In the genomic region with DNA sequence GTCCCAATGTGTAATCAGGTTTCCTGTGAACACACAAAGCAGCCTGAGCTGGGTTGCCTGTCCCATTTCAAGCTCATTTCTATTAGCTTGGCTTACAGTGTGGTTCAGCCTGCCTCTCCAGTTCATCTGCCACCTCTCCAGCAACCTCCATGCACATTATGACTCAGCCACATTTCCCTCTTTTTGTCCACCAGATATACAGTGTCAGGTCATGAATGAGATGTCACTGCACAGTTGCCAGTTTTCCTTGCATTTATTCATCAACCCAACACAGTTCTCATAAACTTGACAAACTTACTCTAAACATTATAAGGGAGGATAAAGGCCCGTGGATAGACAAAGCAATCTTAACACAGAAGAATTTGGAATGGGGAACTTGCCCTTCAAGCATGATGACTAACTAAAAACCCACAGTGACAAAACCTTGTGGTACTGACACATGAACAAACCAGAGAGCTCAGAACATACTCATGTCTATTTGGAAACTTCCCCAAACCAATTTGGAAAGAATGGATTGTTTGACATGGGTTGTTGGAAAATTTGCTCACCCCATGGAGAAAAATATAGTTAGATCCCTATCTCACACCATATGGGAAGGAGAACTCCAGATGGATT, we compare ENCODE assay signal across 8 cellular contexts. TPM values are rescaled to one million over a fixed set of nuclear protein-coding genes. Genes with fewer than 3 reads are reported as not detected.
DNase-seq lines count a peak whose midpoint lies in the region; ATAC-seq and TF ChIP-seq lines count a peak whose summit lies in the region.

No MANE protein-coding gene starts in this region.

- no peak for DNase-seq in activated CD4-positive, CD25-positive, alpha-beta regulatory T cell treated with anti-CD3 and anti-CD28 coated beads, Interleukin-2, amount 50 U/mL, for 72 hours
- DNase-seq in NOMO-1 treated with dmso at 0.1 percent for 144 hours (lab: John Stamatoyannopoulos, UW; ENCODE audit: unreplicated experiment) (peak; percentile 74), colonic mucosa (no peak), smooth muscle cell (lab: John Stamatoyannopoulos, UW; ENCODE audit: unreplicated experiment) (no peak), BE2C (no peak)
- DNase-seq in stimulated activated naive CD4-positive, alpha-beta T cell (lab: John Stamatoyannopoulos, UW), result no peak

- H3K27me3 ChIP-seq in colonic mucosa (no peaks in the 10 kb centered on the region), smooth muscle cell (ENCODE audit: low read depth) (no peaks in the 10 kb centered on the region), BE2C (peaks cover 17% of the 10 kb centered on the region)

- no peak overlapping the region for H3K9ac ChIP-seq in colonic mucosa (ENCODE audit: low read depth in 2 of 2, low read length in 2 of 2)
- H3K9ac ChIP-seq in smooth muscle cell (ENCODE audit: low read depth), result peak overlapping the region; percentile 1

- intact Hi-C loops in colonic mucosa (cut with DNase I), result loop anchor here (2.0 to 5.0 kb wide), 2 partner anchors 46 to 59 kb away; no protein-coding TSS in a partner anchor

- H3K36me3 ChIP-seq in colonic mucosa (no peaks in the 10 kb centered on the region), smooth muscle cell (ENCODE audit: low read depth) (no peaks in the 10 kb centered on the region), BE2C (no peaks in the 10 kb centered on the region)

- no peak overlapping the region for H2AFZ ChIP-seq in smooth muscle cell (ENCODE audit: low read depth)

- H3K4me1 ChIP-seq in colonic mucosa (no peaks in the 10 kb centered on the region), smooth muscle cell (ENCODE audit: low read depth) (no peaks in the 10 kb centered on the region), BE2C (0 out of 2 replicates have a peak, but pooled peaks cover 3% of the 10 kb centered on the region)

- WGBS in smooth muscle cell (ENCODE audit: low lambda C conversion rate), result 38% methylated on average over 1 of the region's 1 CpG

- no peaks in the 10 kb centered on the region for H4K20me1 ChIP-seq in smooth muscle cell (ENCODE audit: low read depth)

- ATAC-seq in activated CD4-positive, CD25-positive, alpha-beta regulatory T cell treated with anti-CD3 and anti-CD28 coated beads, Interleukin-2, amount 50 U/mL, for 24 hours, result peak; percentile 50 to 64
- ATAC-seq in HG03457 (IDR thresholded peaks at IDR 0.05; ENCODE audit: unreplicated experiment), result no peak

- H3K4me2 ChIP-seq in smooth muscle cell, result peak overlapping the region; percentile 87

- no peaks in the 10 kb centered on the region for H3K9me3 ChIP-seq in colonic mucosa
- no peaks in the 10 kb centered on the region for H3K9me3 ChIP-seq in smooth muscle cell (replicated peaks; ENCODE audit: low read depth)
- no peaks in the 10 kb centered on the region for H3K9me3 ChIP-seq in BE2C

- peaks cover 13% of the 10 kb centered on the region for H3F3A ChIP-seq in smooth muscle cell (ENCODE audit: low read depth)

- H3K4me3 ChIP-seq in colonic mucosa (no peak overlapping the region), smooth muscle cell (no peak overlapping the region), BE2C (ENCODE audit: low read depth, low read length) (no peak overlapping the region)

- H3K27ac ChIP-seq in colonic mucosa, result peak overlapping the region; percentile 21
- H3K27ac ChIP-seq in smooth muscle cell (ENCODE audit: low read depth), result peak overlapping the region; percentile 71

- no peaks in the 10 kb centered on the region for H3K79me2 ChIP-seq in smooth muscle cell (ENCODE audit: low read depth)

- no peak for TF ChIP-seq CTCF in colonic mucosa (IDR thresholded peaks at IDR 0.05)
- no peak for TF ChIP-seq CTCF in smooth muscle cell (IDR thresholded peaks at IDR 0.05; ENCODE audit: borderline replicate concordance, insufficient read depth, poor library complexity, severe bottlenecking)
- no peak for TF ChIP-seq CTCF in BE2C (IDR thresholded peaks at IDR 0.05; ENCODE audit: low read depth, low read length)

RNA-seq across cellular contexts. Expression of a gene that starts 2.5 kb away (rescaled TPM):
- total RNA-seq in colonic mucosa, result under 1 TPM in 1 of 2 donors, not detected in 1; 0.11 TPM
- total RNA-seq in smooth muscle cell, result 0.04 and 0.54 TPM in 2 replicates
- 0.39 and 0.73 TPM in 2 replicates for polyA plus RNA-seq in smooth muscle cell
- polyA plus RNA-seq in BE2C (2012; ENCODE audit: insufficient read depth, insufficient read length, low read depth), result not detected

RNA-seq across cellular contexts. Expression of a gene that starts 12.9 kb away (rescaled TPM):
- total RNA-seq in colonic mucosa (1 to 10 TPM; 5.9 to 9.6 TPM), smooth muscle cell (26.5 and 33.6 TPM in 2 replicates)
- polyA plus RNA-seq in smooth muscle cell, result 44.5 and 59.3 TPM in 2 replicates
- not detected for polyA plus RNA-seq in BE2C (2012; ENCODE audit: insufficient read depth, insufficient read length, low read depth)
